1 cellular context compared by ENCODE assay signal in the genomic region with DNA sequence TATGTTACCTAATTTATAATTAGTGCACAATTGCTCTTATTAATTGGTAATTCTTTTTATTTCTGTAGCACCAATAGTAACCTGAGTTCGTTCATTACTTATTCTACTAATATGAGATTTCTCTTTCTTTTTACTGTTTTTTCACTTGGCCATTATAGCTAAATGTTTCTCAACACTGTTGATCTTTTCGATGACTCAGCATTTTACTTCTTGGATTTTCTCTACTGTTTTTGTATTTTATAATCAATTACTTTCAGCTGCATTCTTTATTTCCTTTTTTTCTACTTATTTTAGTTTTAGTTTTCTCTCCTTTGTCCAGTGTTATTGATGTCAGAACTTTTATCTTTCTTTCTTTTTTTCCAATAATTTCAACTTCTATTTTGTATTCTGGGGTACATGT.
A peak's percentile ranks its signal among the peaks of the same experiment; 100 is the strongest.
TF ChIP-seq lines count a peak whose summit lies in the region.

No MANE protein-coding gene starts in this region.

TF ChIP-seq in K562, 482 proteins besides CTCF, POLR2A, EP300 and RAD21 (continued from another document and continues in another):
- TF ChIP-seq, protein P1, sequence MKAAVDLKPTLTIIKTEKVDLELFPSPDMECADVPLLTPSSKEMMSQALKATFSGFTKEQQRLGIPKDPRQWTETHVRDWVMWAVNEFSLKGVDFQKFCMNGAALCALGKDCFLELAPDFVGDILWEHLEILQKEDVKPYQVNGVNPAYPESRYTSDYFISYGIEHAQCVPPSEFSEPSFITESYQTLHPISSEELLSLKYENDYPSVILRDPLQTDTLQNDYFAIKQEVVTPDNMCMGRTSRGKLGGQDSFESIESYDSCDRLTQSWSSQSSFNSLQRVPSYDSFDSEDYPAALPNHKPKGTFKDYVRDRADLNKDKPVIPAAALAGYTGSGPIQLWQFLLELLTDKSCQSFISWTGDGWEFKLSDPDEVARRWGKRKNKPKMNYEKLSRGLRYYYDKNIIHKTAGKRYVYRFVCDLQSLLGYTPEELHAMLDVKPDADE (conservative IDR thresholded peaks at IDR 0.05; ENCODE audit: control insufficient read depth, low read depth, low read length), result no peak
- TF ChIP-seq BACH1 (tag; IDR thresholded peaks at IDR 0.05) (no peak), RAD51 (IDR thresholded peaks at IDR 0.05; ENCODE audit: borderline replicate concordance, low read depth) (no peak), ZNF316 (IDR thresholded peaks at IDR 0.05) (peak; percentile 97), KDM1A (IDR thresholded peaks at IDR 0.05) (no peak), SNIP1 (IDR thresholded peaks at IDR 0.05; ENCODE audit: low read depth) (no peak), NR1H2 (CRISPR knock-in tag; IDR thresholded peaks at IDR 0.05) (no peak), ZBTB17 (CRISPR knock-in tag; IDR thresholded peaks at IDR 0.05) (no peak), NFATC3 (IDR thresholded peaks at IDR 0.05) (no peak), CEBPB (tag; IDR thresholded peaks at IDR 0.05) (no peak), THRAP3 (IDR thresholded peaks at IDR 0.05; ENCODE audit: borderline replicate concordance) (no peak), DMBX1 (CRISPR knock-in tag; IDR thresholded peaks at IDR 0.05; ENCODE audit: borderline replicate concordance) (no peak), BRF1 (IDR thresholded peaks at IDR 0.05; ENCODE audit: borderline replicate concordance, extremely low read depth, insufficient read length) (no peak), CBX5 (IDR thresholded peaks at IDR 0.05; ENCODE audit: borderline replicate concordance, low read depth) (no peak), MAZ (CRISPR knock-in tag; conservative IDR thresholded peaks at IDR 0.05 in 1 of 2, IDR thresholded peaks at IDR 0.05 in 1 of 2) (no peak), MAFG (tag; conservative IDR thresholded peaks at IDR 0.05) (peak; percentile 96), HCFC1 (IDR thresholded peaks at IDR 0.05; ENCODE audit: low read depth, low read length) (no peak), NONO (IDR thresholded peaks at IDR 0.05; ENCODE audit: low read depth in 2 of 2, low read length in 1 of 2) (no peak), GTF2E2 (tag; IDR thresholded peaks at IDR 0.05) (no peak), ZNF224 (CRISPR knock-in tag; IDR thresholded peaks at IDR 0.05) (no peak), MAFF (IDR thresholded peaks at IDR 0.05; ENCODE audit: low read length) (peak; percentile 98), MTA3 (IDR thresholded peaks at IDR 0.05; ENCODE audit: borderline replicate concordance) (no peak), PTBP1 (IDR thresholded peaks at IDR 0.05; ENCODE audit: low read depth, low read length) (no peak), ZNF785 (CRISPR knock-in tag; IDR thresholded peaks at IDR 0.05) (no peak), POLR2AphosphoS2 (IDR thresholded peaks at IDR 0.05; ENCODE audit: low read length) (no peak), TGIF2 (CRISPR knock-in tag; IDR thresholded peaks at IDR 0.05) (no peak), C11orf30 (IDR thresholded peaks at IDR 0.05; ENCODE audit: low read depth) (peak; percentile 93), ZNF695 (CRISPR knock-in tag; IDR thresholded peaks at IDR 0.05) (no peak), HDAC8 (tag; IDR thresholded peaks at IDR 0.05) (no peak), POU5F1 (IDR thresholded peaks at IDR 0.05; ENCODE audit: borderline replicate concordance, low read depth, low read length, partially characterized antibody) (no peak), CBFA2T2 (conservative IDR thresholded peaks at IDR 0.05) (no peak), OTX1 (CRISPR knock-in tag; IDR thresholded peaks at IDR 0.05) (no peak), HDAC2 (IDR thresholded peaks at IDR 0.05) (no peak), DIDO1 (tag; IDR thresholded peaks at IDR 0.05; ENCODE audit: low read depth) (no peak), TAF9B (IDR thresholded peaks at IDR 0.05; ENCODE audit: partially characterized antibody) (no peak), EZH2 (IDR thresholded peaks at IDR 0.05; ENCODE audit: borderline replicate concordance, low read depth, low read length) (no peak)
- TF ChIP-seq, protein P2, sequence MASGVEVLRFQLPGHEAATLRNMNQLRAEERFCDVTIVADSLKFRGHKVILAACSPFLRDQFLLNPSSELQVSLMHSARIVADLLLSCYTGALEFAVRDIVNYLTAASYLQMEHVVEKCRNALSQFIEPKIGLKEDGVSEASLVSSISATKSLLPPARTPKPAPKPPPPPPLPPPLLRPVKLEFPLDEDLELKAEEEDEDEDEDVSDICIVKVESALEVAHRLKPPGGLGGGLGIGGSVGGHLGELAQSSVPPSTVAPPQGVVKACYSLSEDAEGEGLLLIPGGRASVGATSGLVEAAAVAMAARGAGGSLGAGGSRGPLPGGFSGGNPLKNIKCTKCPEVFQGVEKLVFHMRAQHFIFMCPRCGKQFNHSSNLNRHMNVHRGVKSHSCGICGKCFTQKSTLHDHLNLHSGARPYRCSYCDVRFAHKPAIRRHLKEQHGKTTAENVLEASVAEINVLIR (CRISPR knock-in tag; IDR thresholded peaks at IDR 0.05), result no peak
- TF ChIP-seq, protein P3, sequence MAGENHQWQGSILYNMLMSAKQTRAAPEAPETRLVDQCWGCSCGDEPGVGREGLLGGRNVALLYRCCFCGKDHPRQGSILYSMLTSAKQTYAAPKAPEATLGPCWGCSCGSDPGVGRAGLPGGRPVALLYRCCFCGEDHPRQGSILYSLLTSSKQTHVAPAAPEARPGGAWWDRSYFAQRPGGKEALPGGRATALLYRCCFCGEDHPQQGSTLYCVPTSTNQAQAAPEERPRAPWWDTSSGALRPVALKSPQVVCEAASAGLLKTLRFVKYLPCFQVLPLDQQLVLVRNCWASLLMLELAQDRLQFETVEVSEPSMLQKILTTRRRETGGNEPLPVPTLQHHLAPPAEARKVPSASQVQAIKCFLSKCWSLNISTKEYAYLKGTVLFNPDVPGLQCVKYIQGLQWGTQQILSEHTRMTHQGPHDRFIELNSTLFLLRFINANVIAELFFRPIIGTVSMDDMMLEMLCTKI (IDR thresholded peaks at IDR 0.05; ENCODE audit: partially characterized antibody), result no peak
- TF ChIP-seq, protein P4, sequence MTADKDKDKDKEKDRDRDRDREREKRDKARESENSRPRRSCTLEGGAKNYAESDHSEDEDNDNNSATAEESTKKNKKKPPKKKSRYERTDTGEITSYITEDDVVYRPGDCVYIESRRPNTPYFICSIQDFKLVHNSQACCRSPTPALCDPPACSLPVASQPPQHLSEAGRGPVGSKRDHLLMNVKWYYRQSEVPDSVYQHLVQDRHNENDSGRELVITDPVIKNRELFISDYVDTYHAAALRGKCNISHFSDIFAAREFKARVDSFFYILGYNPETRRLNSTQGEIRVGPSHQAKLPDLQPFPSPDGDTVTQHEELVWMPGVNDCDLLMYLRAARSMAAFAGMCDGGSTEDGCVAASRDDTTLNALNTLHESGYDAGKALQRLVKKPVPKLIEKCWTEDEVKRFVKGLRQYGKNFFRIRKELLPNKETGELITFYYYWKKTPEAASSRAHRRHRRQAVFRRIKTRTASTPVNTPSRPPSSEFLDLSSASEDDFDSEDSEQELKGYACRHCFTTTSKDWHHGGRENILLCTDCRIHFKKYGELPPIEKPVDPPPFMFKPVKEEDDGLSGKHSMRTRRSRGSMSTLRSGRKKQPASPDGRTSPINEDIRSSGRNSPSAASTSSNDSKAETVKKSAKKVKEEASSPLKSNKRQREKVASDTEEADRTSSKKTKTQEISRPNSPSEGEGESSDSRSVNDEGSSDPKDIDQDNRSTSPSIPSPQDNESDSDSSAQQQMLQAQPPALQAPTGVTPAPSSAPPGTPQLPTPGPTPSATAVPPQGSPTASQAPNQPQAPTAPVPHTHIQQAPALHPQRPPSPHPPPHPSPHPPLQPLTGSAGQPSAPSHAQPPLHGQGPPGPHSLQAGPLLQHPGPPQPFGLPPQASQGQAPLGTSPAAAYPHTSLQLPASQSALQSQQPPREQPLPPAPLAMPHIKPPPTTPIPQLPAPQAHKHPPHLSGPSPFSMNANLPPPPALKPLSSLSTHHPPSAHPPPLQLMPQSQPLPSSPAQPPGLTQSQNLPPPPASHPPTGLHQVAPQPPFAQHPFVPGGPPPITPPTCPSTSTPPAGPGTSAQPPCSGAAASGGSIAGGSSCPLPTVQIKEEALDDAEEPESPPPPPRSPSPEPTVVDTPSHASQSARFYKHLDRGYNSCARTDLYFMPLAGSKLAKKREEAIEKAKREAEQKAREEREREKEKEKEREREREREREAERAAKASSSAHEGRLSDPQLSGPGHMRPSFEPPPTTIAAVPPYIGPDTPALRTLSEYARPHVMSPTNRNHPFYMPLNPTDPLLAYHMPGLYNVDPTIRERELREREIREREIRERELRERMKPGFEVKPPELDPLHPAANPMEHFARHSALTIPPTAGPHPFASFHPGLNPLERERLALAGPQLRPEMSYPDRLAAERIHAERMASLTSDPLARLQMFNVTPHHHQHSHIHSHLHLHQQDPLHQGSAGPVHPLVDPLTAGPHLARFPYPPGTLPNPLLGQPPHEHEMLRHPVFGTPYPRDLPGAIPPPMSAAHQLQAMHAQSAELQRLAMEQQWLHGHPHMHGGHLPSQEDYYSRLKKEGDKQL (CRISPR knock-in tag; IDR thresholded peaks at IDR 0.05; ENCODE audit: borderline replicate concordance), result no peak
- TF ChIP-seq, protein P5, sequence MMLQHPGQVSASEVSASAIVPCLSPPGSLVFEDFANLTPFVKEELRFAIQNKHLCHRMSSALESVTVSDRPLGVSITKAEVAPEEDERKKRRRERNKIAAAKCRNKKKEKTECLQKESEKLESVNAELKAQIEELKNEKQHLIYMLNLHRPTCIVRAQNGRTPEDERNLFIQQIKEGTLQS (IDR thresholded peaks at IDR 0.05), result no peak
- TF ChIP-seq, protein P5 (CRISPR knock-in tag; conservative IDR thresholded peaks at IDR 0.05), result no peak
- TF ChIP-seq, protein P6, sequence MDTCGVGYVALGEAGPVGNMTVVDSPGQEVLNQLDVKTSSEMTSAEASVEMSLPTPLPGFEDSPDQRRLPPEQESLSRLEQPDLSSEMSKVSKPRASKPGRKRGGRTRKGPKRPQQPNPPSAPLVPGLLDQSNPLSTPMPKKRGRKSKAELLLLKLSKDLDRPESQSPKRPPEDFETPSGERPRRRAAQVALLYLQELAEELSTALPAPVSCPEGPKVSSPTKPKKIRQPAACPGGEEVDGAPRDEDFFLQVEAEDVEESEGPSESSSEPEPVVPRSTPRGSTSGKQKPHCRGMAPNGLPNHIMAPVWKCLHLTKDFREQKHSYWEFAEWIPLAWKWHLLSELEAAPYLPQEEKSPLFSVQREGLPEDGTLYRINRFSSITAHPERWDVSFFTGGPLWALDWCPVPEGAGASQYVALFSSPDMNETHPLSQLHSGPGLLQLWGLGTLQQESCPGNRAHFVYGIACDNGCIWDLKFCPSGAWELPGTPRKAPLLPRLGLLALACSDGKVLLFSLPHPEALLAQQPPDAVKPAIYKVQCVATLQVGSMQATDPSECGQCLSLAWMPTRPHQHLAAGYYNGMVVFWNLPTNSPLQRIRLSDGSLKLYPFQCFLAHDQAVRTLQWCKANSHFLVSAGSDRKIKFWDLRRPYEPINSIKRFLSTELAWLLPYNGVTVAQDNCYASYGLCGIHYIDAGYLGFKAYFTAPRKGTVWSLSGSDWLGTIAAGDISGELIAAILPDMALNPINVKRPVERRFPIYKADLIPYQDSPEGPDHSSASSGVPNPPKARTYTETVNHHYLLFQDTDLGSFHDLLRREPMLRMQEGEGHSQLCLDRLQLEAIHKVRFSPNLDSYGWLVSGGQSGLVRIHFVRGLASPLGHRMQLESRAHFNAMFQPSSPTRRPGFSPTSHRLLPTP (IDR thresholded peaks at IDR 0.05; ENCODE audit: borderline replicate concordance, extremely low read depth, insufficient read length), result no peak
- TF ChIP-seq, protein P7, sequence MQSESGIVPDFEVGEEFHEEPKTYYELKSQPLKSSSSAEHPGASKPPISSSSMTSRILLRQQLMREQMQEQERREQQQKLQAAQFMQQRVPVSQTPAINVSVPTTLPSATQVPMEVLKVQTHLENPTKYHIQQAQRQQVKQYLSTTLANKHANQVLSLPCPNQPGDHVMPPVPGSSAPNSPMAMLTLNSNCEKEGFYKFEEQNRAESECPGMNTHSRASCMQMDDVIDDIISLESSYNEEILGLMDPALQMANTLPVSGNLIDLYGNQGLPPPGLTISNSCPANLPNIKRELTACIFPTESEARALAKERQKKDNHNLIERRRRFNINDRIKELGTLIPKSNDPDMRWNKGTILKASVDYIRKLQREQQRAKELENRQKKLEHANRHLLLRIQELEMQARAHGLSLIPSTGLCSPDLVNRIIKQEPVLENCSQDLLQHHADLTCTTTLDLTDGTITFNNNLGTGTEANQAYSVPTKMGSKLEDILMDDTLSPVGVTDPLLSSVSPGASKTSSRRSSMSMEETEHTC (IDR thresholded peaks at IDR 0.05), result no peak
- TF ChIP-seq, protein P8, sequence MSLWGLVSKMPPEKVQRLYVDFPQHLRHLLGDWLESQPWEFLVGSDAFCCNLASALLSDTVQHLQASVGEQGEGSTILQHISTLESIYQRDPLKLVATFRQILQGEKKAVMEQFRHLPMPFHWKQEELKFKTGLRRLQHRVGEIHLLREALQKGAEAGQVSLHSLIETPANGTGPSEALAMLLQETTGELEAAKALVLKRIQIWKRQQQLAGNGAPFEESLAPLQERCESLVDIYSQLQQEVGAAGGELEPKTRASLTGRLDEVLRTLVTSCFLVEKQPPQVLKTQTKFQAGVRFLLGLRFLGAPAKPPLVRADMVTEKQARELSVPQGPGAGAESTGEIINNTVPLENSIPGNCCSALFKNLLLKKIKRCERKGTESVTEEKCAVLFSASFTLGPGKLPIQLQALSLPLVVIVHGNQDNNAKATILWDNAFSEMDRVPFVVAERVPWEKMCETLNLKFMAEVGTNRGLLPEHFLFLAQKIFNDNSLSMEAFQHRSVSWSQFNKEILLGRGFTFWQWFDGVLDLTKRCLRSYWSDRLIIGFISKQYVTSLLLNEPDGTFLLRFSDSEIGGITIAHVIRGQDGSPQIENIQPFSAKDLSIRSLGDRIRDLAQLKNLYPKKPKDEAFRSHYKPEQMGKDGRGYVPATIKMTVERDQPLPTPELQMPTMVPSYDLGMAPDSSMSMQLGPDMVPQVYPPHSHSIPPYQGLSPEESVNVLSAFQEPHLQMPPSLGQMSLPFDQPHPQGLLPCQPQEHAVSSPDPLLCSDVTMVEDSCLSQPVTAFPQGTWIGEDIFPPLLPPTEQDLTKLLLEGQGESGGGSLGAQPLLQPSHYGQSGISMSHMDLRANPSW (CRISPR knock-in tag; IDR thresholded peaks at IDR 0.05), result no peak
- TF ChIP-seq, protein P9, sequence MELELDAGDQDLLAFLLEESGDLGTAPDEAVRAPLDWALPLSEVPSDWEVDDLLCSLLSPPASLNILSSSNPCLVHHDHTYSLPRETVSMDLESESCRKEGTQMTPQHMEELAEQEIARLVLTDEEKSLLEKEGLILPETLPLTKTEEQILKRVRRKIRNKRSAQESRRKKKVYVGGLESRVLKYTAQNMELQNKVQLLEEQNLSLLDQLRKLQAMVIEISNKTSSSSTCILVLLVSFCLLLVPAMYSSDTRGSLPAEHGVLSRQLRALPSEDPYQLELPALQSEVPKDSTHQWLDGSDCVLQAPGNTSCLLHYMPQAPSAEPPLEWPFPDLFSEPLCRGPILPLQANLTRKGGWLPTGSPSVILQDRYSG (tag; conservative IDR thresholded peaks at IDR 0.05; ENCODE audit: low read depth), result no peak
